22 cellular contexts compared by ENCODE assay signal in genomic region chr1:233042834-233043233, GRCh38.
"Had no signal": no experiment of that assay in that cellular context is flagged by ENCODE, and none has a peak within 500 bp of the region (broad histone marks: within the 10 kb centered on the region; RNA-seq: fewer than 3 reads in every experiment).

No MANE protein-coding gene starts in this region.

- DNase-seq: activated CD4-positive, alpha-beta memory T cell treated with anti-CD3 and anti-CD28 coated beads, Interleukin-2, amount 10 ng/mL, durations not matched to agents 7 days and 5 days; activated CD4-positive, alpha-beta T cell treated with anti-CD3 and anti-CD28 coated beads, Interleukin-2, amount 10 ng/mL, durations not matched to agents 24 days and 14 days; activated gamma-delta T cell; activated T-cell treated with anti-CD3 and anti-CD28 coated beads for 4 hours; anterior cingulate cortex; body of pancreas; cortex of kidney; head of caudate nucleus; hypothalamus; left ventricle myocardium inferior; naive thymus-derived CD8-positive, alpha-beta T cell; small intestine; stimulated activated CD4-positive, alpha-beta T cell treated with anti-CD3 and anti-CD28 coated beads, Interleukin-2, amount 100 ng/mL, for 24 hours; stimulated activated naive CD8-positive, alpha-beta T cell treated with anti-CD3 and anti-CD28 coated beads, Interleukin-15, amount 100 ng/mL, for 72 hours; tibial artery had no signal

- H3K9me3 Mint-ChIP-seq: activated naive CD4-positive, alpha-beta T cell treated with anti-CD3 and anti-CD28 coated beads, Interleukin-2, amount 50 U/mL, for 24 hours; neural progenitor cell; stimulated activated effector memory CD8-positive, alpha-beta T cell treated with anti-CD3 and anti-CD28 coated beads, Interleukin-12 subunit alpha, Interleukin-12 subunit beta, amount 100 ng/mL, for 72 hours; stimulated activated naive CD8-positive, alpha-beta T cell treated with anti-CD3 and anti-CD28 coated beads, Interleukin-15, amount 100 ng/mL, for 72 hours had no signal

- H3K4me3 Mint-ChIP-seq: activated CD4-positive, alpha-beta memory T cell treated with anti-CD3 and anti-CD28 coated beads, Interleukin-2, amount 10 ng/mL, durations not matched to agents 7 days and 5 days; activated CD4-positive, alpha-beta T cell treated with anti-CD3 and anti-CD28 coated beads, Interleukin-2, amount 10 ng/mL, durations not matched to agents 24 days and 14 days; activated naive CD4-positive, alpha-beta T cell treated with anti-CD3 and anti-CD28 coated beads, Interleukin-2, amount 50 U/mL, for 24 hours; mesothelial cell of epicardium; naive thymus-derived CD8-positive, alpha-beta T cell; neural progenitor cell; stimulated activated effector memory CD8-positive, alpha-beta T cell treated with anti-CD3 and anti-CD28 coated beads, Interleukin-12 subunit alpha, Interleukin-12 subunit beta, amount 100 ng/mL, for 72 hours; stimulated activated naive CD8-positive, alpha-beta T cell treated with anti-CD3 and anti-CD28 coated beads, Interleukin-15, amount 100 ng/mL, for 72 hours had no signal

- H3K36me3 Mint-ChIP-seq: stimulated activated effector memory CD8-positive, alpha-beta T cell treated with anti-CD3 and anti-CD28 coated beads, Interleukin-12 subunit alpha, Interleukin-12 subunit beta, amount 100 ng/mL, for 72 hours had no signal

- H3K27ac Mint-ChIP-seq: activated CD4-positive, alpha-beta memory T cell treated with anti-CD3 and anti-CD28 coated beads, Interleukin-2, amount 10 ng/mL, durations not matched to agents 7 days and 5 days; activated CD4-positive, alpha-beta T cell treated with anti-CD3 and anti-CD28 coated beads, Interleukin-2, amount 10 ng/mL, durations not matched to agents 24 days and 14 days; activated naive CD4-positive, alpha-beta T cell treated with anti-CD3 and anti-CD28 coated beads, Interleukin-2, amount 50 U/mL, for 24 hours; mesothelial cell of epicardium; naive thymus-derived CD8-positive, alpha-beta T cell; neural progenitor cell; stimulated activated effector memory CD8-positive, alpha-beta T cell treated with anti-CD3 and anti-CD28 coated beads, Interleukin-12 subunit alpha, Interleukin-12 subunit beta, amount 100 ng/mL, for 72 hours; stimulated activated naive CD8-positive, alpha-beta T cell treated with anti-CD3 and anti-CD28 coated beads, Interleukin-15, amount 100 ng/mL, for 72 hours had no signal

- H3K27me3 Mint-ChIP-seq: activated CD4-positive, alpha-beta memory T cell treated with anti-CD3 and anti-CD28 coated beads, Interleukin-2, amount 10 ng/mL, durations not matched to agents 7 days and 5 days; activated CD4-positive, alpha-beta T cell treated with anti-CD3 and anti-CD28 coated beads, Interleukin-2, amount 10 ng/mL, durations not matched to agents 24 days and 14 days; activated naive CD4-positive, alpha-beta T cell treated with anti-CD3 and anti-CD28 coated beads, Interleukin-2, amount 50 U/mL, for 24 hours; naive thymus-derived CD8-positive, alpha-beta T cell; stimulated activated naive CD8-positive, alpha-beta T cell treated with anti-CD3 and anti-CD28 coated beads, Interleukin-15, amount 100 ng/mL, for 72 hours had no signal

- FAIRE-seq: small intestine had no signal

- H3K4me1 Mint-ChIP-seq: activated CD4-positive, alpha-beta memory T cell treated with anti-CD3 and anti-CD28 coated beads, Interleukin-2, amount 10 ng/mL, durations not matched to agents 7 days and 5 days; activated CD4-positive, alpha-beta T cell treated with anti-CD3 and anti-CD28 coated beads, Interleukin-2, amount 10 ng/mL, durations not matched to agents 24 days and 14 days; activated naive CD4-positive, alpha-beta T cell treated with anti-CD3 and anti-CD28 coated beads, Interleukin-2, amount 50 U/mL, for 24 hours; stimulated activated effector memory CD8-positive, alpha-beta T cell treated with anti-CD3 and anti-CD28 coated beads, Interleukin-12 subunit alpha, Interleukin-12 subunit beta, amount 100 ng/mL, for 72 hours; stimulated activated naive CD8-positive, alpha-beta T cell treated with anti-CD3 and anti-CD28 coated beads, Interleukin-15, amount 100 ng/mL, for 72 hours had no signal

- ATAC-seq: activated CD4-positive, CD25-positive, alpha-beta regulatory T cell treated with anti-CD3 and anti-CD28 coated beads, Interleukin-2, amount 50 U/mL, for 24 hours; body of pancreas; gastroesophageal sphincter; naive thymus-derived CD8-positive, alpha-beta T cell; sciatic nerve; stimulated activated effector memory CD8-positive, alpha-beta T cell treated with anti-CD3 and anti-CD28 coated beads, Interleukin-12 subunit alpha, Interleukin-12 subunit beta, amount 100 ng/mL, for 72 hours; stimulated activated naive CD8-positive, alpha-beta T cell treated with anti-CD3 and anti-CD28 coated beads, Interleukin-15, amount 100 ng/mL, for 72 hours had no signal
